Comparison of ENCODE assay signal across 8 cellular contexts in the genomic region with DNA sequence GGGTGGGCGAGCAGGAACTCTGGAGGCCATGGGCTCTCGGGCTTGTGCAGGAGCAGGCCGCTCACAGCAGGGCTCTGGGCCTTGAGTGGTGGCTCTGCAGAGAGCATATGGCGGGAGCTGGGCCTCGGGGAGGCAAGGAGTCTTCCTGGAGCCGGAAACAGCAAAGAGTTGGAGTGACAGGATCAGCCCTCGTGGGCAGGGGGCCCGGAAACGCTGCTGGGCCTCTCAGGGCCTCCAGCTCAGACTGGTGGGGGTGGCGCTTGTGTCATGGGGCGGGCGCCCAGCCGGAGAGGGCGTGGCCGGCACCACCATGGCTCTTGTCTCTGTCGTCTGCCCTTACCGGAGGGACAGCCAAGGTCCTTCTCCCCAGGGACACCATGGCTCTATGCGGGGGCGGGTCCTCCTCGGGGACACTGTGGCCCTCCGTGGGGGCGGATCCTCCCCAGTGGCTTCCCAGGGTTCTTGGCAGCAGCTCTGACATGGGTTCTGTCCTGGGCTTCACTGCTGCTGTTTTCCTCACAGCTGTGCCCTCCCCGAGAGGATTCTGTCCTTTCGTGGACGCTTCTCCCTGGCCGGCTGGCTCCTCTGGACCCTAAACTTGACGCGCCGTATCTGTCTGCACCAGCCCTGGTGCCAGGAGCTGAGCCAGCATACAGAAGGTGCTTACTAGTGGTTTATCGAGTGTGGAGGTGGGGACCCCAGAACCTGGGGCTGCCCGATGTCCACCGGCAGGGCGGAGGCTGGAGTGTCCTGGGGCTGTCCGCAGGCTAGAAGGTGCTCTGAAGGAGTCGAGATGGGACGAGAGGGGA. TPM values are rescaled to one million over a fixed set of nuclear protein-coding genes. Genes with fewer than 3 reads are reported as not detected.
A peak's percentile ranks its signal among the peaks of the same experiment; 100 is the strongest.
DNase-seq lines count a peak whose midpoint lies in the region; ATAC-seq and TF ChIP-seq lines count a peak whose summit lies in the region.

No MANE protein-coding gene starts in this region.

- H3K27me3 ChIP-seq in dorsolateral prefrontal cortex (peaks cover 0 to 25% (median 0%) of the 10 kb centered on the region in 45 donors), Caco-2 (replicated peaks; ENCODE audit: control insufficient read depth, insufficient read depth, low read length) (no peaks in the 10 kb centered on the region)

- H3K27ac ChIP-seq in dorsolateral prefrontal cortex: peak overlapping the region in 53 of 59 donors; percentile 0 to 83 (median 63)

- POLR2A ChIA-PET in Caco-2 (lab: Charles Lee): no interaction called here

- H3K9me3 Mint-ChIP-seq in activated CD4-positive, alpha-beta T cell treated with anti-CD3 and anti-CD28 coated beads, Interleukin-2, amount 10 ng/mL, durations not matched to agents 24 days and 14 days: no peaks in the 10 kb centered on the region
- H3K9me3 Mint-ChIP-seq in mesothelial cell of epicardium (no peaks in the 10 kb centered on the region), Caco-2 (ENCODE audit: unreplicated experiment) (no peaks in the 10 kb centered on the region)

- TF ChIP-seq CTCF in dorsolateral prefrontal cortex (IDR thresholded peaks at IDR 0.05 in 54 of 56, conservative IDR thresholded peaks at IDR 0.05 in 2 of 56; ENCODE audit: low read depth in 1 of 56, partially characterized antibody in 56 of 56) (peak in 1 of 56 donors; percentile 13), mesothelial cell of epicardium (IDR thresholded peaks at IDR 0.05; ENCODE audit: unreplicated experiment) (no peak), Caco-2 (IDR thresholded peaks at IDR 0.05; ENCODE audit: insufficient read depth in 1 of 2, low read depth in 1 of 2, low read length in 1 of 2, severe bottlenecking in 1 of 2, unreplicated experiment in 1 of 2) (no peak)

- no peaks in the 10 kb centered on the region for H3K36me3 Mint-ChIP-seq in activated CD4-positive, alpha-beta T cell treated with anti-CD3 and anti-CD28 coated beads, Interleukin-2, amount 10 ng/mL, durations not matched to agents 24 days and 14 days (ENCODE audit: low read depth)
- H3K36me3 Mint-ChIP-seq in mesothelial cell of epicardium (no peaks in the 10 kb centered on the region), Caco-2 (ENCODE audit: insufficient read depth, unreplicated experiment) (peaks cover 11% of the 10 kb centered on the region)

- no peaks in the 10 kb centered on the region for H3K9me3 ChIP-seq in Caco-2

- H3K4me3 ChIP-seq in dorsolateral prefrontal cortex: peak overlapping the region in 30 of 59 donors; percentile 2 to 43 (median 21)
- no peak overlapping the region for H3K4me3 ChIP-seq in Caco-2 (ENCODE audit: low read depth, low read length)

- no TSS peak for BruUV-seq in Caco-2 (replicated peaks; lab: Mats Ljungman, UMichigan)

- DNase-seq in DMS 273 (lab: John Stamatoyannopoulos, UW; ENCODE audit: unreplicated experiment) (peak; percentile 93), dorsolateral prefrontal cortex (peak; percentile 54 to 76 (median 63)), mesothelial cell of epicardium (ENCODE audit: low spot score in 2 of 2, unreplicated experiment in 2 of 2) (no peak), Caco-2 (no peak), middle frontal gyrus (ENCODE audit: extremely low spot score, low spot score) (no peak)
- DNase-seq in activated CD4-positive, alpha-beta T cell treated with anti-CD3 and anti-CD28 coated beads, Interleukin-2, amount 10 ng/mL, durations not matched to agents 24 days and 14 days: peak; percentile 93
- peak; percentile 76 for DNase-seq in stimulated activated CD8-positive, alpha-beta memory T cell treated with anti-CD3 and anti-CD28 coated beads, Interleukin-4, amount 100 ng/mL, for 48 hours

- peaks cover 16% of the 10 kb centered on the region for H3K4me1 Mint-ChIP-seq in activated CD4-positive, alpha-beta T cell treated with anti-CD3 and anti-CD28 coated beads, Interleukin-2, amount 10 ng/mL, durations not matched to agents 24 days and 14 days
- H3K4me1 Mint-ChIP-seq in mesothelial cell of epicardium (peaks cover 23% of the 10 kb centered on the region), Caco-2 (ENCODE audit: low read depth, unreplicated experiment) (no peaks in the 10 kb centered on the region)

- H3K36me3 ChIP-seq in Caco-2 (ENCODE audit: control insufficient read depth, insufficient read depth, low read length): no peaks in the 10 kb centered on the region

- CTCF ChIA-PET in Caco-2 (lab: Charles Lee): no interaction called here

- intact Hi-C loops in activated CD4-positive, alpha-beta T cell treated with anti-CD3 and anti-CD28 coated beads, Interleukin-2, amount 10 ng/mL, durations not matched to agents 24 days and 14 days (cut with micrococcal nuclease): no loop called here
- intact Hi-C loops in dorsolateral prefrontal cortex (cut with DNase I) (no loop called here), Caco-2 (cut with micrococcal nuclease; ENCODE audit: unreplicated experiment) (no loop called here)

- peak; percentile 65 for ATAC-seq in HG03135 (IDR thresholded peaks at IDR 0.05; ENCODE audit: unreplicated experiment)

- peak overlapping the region; percentile 59 for H3K27ac Mint-ChIP-seq in activated CD4-positive, alpha-beta T cell treated with anti-CD3 and anti-CD28 coated beads, Interleukin-2, amount 10 ng/mL, durations not matched to agents 24 days and 14 days
- H3K27ac Mint-ChIP-seq in mesothelial cell of epicardium (peak overlapping the region; percentile 77), Caco-2 (ENCODE audit: unreplicated experiment) (no peak overlapping the region)

- H3K4me3 Mint-ChIP-seq in activated CD4-positive, alpha-beta T cell treated with anti-CD3 and anti-CD28 coated beads, Interleukin-2, amount 10 ng/mL, durations not matched to agents 24 days and 14 days: peak overlapping the region; percentile 49
- no peak overlapping the region for H3K4me3 Mint-ChIP-seq in mesothelial cell of epicardium
- no peak overlapping the region for H3K4me3 Mint-ChIP-seq in Caco-2 (ENCODE audit: unreplicated experiment)

- no peaks in the 10 kb centered on the region for H3K4me1 ChIP-seq in Caco-2

- H3K27me3 Mint-ChIP-seq in activated CD4-positive, alpha-beta T cell treated with anti-CD3 and anti-CD28 coated beads, Interleukin-2, amount 10 ng/mL, durations not matched to agents 24 days and 14 days: no peaks in the 10 kb centered on the region
- H3K27me3 Mint-ChIP-seq in mesothelial cell of epicardium (ENCODE audit: low read depth): no peaks in the 10 kb centered on the region
- no peaks in the 10 kb centered on the region for H3K27me3 Mint-ChIP-seq in Caco-2 (ENCODE audit: insufficient read depth, unreplicated experiment)

RNA-seq across cellular contexts. Expression of gene FBRSL1, which starts 17.0 kb away (rescaled TPM):
- total RNA-seq in activated CD4-positive, alpha-beta T cell treated with anti-CD3 and anti-CD28 coated beads, Interleukin-2, amount 10 ng/mL, durations not matched to agents 24 days and 14 days: 91.3 and 96.1 TPM in 2 replicates
- total RNA-seq in dorsolateral prefrontal cortex (100 to 1,000 TPM in 3 of 120 experiments, 10 to 100 TPM in 117; 41.4 to 125 (median 65.3) TPM), mesothelial cell of epicardium (109 to 119 TPM (median 115 TPM) in 3 replicates), Caco-2 (2022) (90.3 and 96.1 TPM in 2 replicates)

Comparison
In these comparisons a context has a peak if more than half of its experiments do, and no peak if none do; other contexts are left out.
1. DNase-seq: peak in DMS 273 (single experiment), activated CD4-positive, alpha-beta T cell treated with anti-CD3 and anti-CD28 coated beads, Interleukin-2, amount 10 ng/mL, durations not matched to agents 24 days and 14 days (single experiment), dorsolateral prefrontal cortex (10 of 10) and stimulated activated CD8-positive, alpha-beta memory T cell treated with anti-CD3 and anti-CD28 coated beads, Interleukin-4, amount 100 ng/mL, for 48 hours (single experiment); none in mesothelial cell of epicardium (0 of 2), Caco-2 (0 of 2) and middle frontal gyrus (single experiment).